In the genomic region with DNA sequence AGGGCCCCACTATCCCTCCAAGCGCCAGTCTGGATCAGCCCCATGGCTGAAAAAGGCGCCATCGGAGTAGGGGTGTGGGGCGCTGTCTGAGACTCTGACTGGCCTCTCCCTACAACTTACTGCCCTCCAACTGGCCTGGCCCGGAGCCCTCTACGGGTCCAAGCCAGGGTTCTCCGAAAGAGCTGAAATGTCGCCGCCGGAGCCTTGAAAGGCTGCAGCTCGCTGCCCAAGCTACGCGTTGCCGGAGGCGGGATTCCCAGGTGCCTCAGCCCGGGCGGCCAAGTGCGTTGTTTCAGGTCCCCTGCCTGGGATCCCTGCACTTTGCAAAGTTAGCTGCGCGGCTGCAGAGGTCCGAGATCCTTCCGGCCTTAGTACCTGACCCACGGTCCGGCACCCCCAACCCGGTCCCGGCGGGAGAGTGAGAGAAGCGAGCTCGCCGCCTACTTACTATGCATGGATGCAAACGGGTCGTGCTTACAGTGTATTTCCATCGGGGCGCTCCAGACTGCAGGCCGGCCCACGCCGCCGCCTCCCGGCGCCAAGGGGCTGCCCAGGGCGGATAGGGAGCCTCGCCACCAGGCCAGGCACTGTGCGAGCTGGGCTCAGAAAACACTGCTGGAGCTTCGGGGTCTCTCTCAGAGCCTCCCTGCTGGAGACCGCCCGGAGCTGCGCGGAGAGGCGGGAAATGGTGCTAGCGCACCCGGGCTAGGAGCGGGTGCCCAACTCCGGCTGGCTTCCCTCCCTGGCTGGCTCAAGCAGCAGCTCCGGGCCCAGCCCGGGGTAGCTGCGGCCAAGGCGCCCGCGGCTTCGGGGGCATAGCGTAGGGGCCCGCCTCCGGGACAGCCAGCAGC, we compare ENCODE assay signal across 9 cellular contexts. TPM values are rescaled to one million over a fixed set of nuclear protein-coding genes. Genes with fewer than 3 reads are reported as not detected.
DNase-seq lines count a peak whose midpoint lies in the region; ATAC-seq lines count a peak whose summit lies in the region.
"Had no signal": no experiment of that assay in that cellular context is flagged by ENCODE, and none has a peak within 500 bp of the region (broad histone marks: within the 10 kb centered on the region; RNA-seq: fewer than 3 reads in every experiment).

No MANE protein-coding gene starts in this region.

- ATAC-seq in right cardiac atrium, result no peak
- no peak for ATAC-seq in Right ventricle myocardium inferior
- no peak for ATAC-seq in HG03457 (IDR thresholded peaks at IDR 0.05; ENCODE audit: unreplicated experiment)
- ATAC-seq in HG03469 (IDR thresholded peaks at IDR 0.05; ENCODE audit: unreplicated experiment), result no peak

- 2% methylated on average over 63 of the region's 63 CpGs for WGBS in right cardiac atrium
- WGBS in urinary bladder, result 2% methylated on average over 63 of the region's 63 CpGs

- H3K4me3 ChIP-seq in right cardiac atrium (ENCODE audit: low read length), result peak overlapping the region; percentile 11
- H3K4me3 ChIP-seq in SK-N-MC, result peak overlapping the region; percentile 73
- peak overlapping the region; percentile 50 for H3K4me3 ChIP-seq in iPS-18a (ENCODE audit: low read length)
- H3K4me3 ChIP-seq in urinary bladder (ENCODE audit: low read depth, low read length), result peak overlapping the region; percentile 1

- intact Hi-C loops in right cardiac atrium (cut with DNase I), result no loop called here
- intact Hi-C loops in Right ventricle myocardium inferior (cut with DNase I), result no loop called here

- H3K4me1 ChIP-seq in right cardiac atrium (ENCODE audit: control insufficient read depth, insufficient read depth, low read length) (no peaks in the 10 kb centered on the region), iPS-18a (ENCODE audit: control insufficient read depth, low read depth, low read length) (peaks cover 27% of the 10 kb centered on the region), urinary bladder (ENCODE audit: insufficient read depth) (no peaks in the 10 kb centered on the region)

- H3K9me3 ChIP-seq in right cardiac atrium (ENCODE audit: control insufficient read depth, low read length), result no peaks in the 10 kb centered on the region
- no peaks in the 10 kb centered on the region for H3K9me3 ChIP-seq in SK-N-MC (ENCODE audit: low read depth, low read length)
- H3K9me3 ChIP-seq in iPS-18a (ENCODE audit: control insufficient read depth, low read depth, low read length), result no peaks in the 10 kb centered on the region

- H3K27me3 ChIP-seq in right cardiac atrium (ENCODE audit: control insufficient read depth, insufficient read depth) (peaks cover 2% of the 10 kb centered on the region), iPS-18a (ENCODE audit: control insufficient read depth, insufficient read depth, low read length) (peaks cover 98% of the 10 kb centered on the region)

- no peaks in the 10 kb centered on the region for H3K36me3 ChIP-seq in SK-N-MC (ENCODE audit: insufficient read depth, low read length)
- no peaks in the 10 kb centered on the region for H3K36me3 ChIP-seq in iPS-18a (ENCODE audit: control insufficient read depth, low read depth, low read length)
- H3K36me3 ChIP-seq in urinary bladder (ENCODE audit: insufficient read depth), result no peaks in the 10 kb centered on the region

- H3K27ac ChIP-seq in right cardiac atrium (ENCODE audit: low read length) (no peak overlapping the region), SK-N-MC (no peak overlapping the region), iPS-18a (ENCODE audit: low read length) (no peak overlapping the region), urinary bladder (ENCODE audit: low read depth) (no peak overlapping the region)

- DNase-seq in right cardiac atrium, result peak in 1 of 3 donors; percentile 53
- no peak for DNase-seq in Right ventricle myocardium inferior (ENCODE audit: missing footprints)
- no peak for DNase-seq in SK-N-MC (ENCODE audit: low read depth, low spot score)
- no peak for DNase-seq in medulla oblongata (ENCODE audit: extremely low spot score)

- H3K9ac ChIP-seq in SK-N-MC (ENCODE audit: insufficient read length) (no peak overlapping the region), iPS-18a (ENCODE audit: low read length) (no peak overlapping the region)

RNA-seq across cellular contexts. Expression of a gene that starts 7.8 kb away (rescaled TPM):
- under 1 TPM in 1 of 4 donors, not detected in 3; 0.03 TPM for total RNA-seq in right cardiac atrium
- polyA plus RNA-seq in right cardiac atrium, result not detected
- total RNA-seq in Right ventricle myocardium inferior, result not detected
- total RNA-seq in urinary bladder, result 0.26 TPM
- polyA plus RNA-seq in urinary bladder, result 0.03 TPM
- total RNA-seq: NCI-H460 had no signal

Comparison
In these comparisons a context has a peak if more than half of its experiments do, and no peak if none do; other contexts are left out.
1. H3K4me3 ChIP-seq: peak in every context shown above with its lines; median percentile 73 in SK-N-MC; 50 in iPS-18a; 11 in right cardiac atrium; 1 in urinary bladder.